In genomic region chr3:50292159-50292923, GRCh38 we compare ENCODE assay signal across 1 cellular context.
A peak's percentile ranks its signal among the peaks of the same experiment; 100 is the strongest.
TF ChIP-seq lines count a peak whose summit lies in the region.

Gene IFRD2 (minus strand): TSS chr3:50292429. CDS start chr3:50292274, 155 bp downstream.

TF ChIP-seq in HCT116, 20 proteins besides CTCF, POLR2A, EP300 and RAD21 (continued from another document):
- TF ChIP-seq ELF1 (IDR thresholded peaks at IDR 0.05; ENCODE audit: borderline replicate concordance, low read depth) (no peak), MAX (IDR thresholded peaks at IDR 0.05) (no peak), CBX3 (IDR thresholded peaks at IDR 0.05; ENCODE audit: low read depth) (no peak), ZFX (IDR thresholded peaks at IDR 0.05) (peak; percentile 13; the same call in 1 of the 2 replicates)
